Comparison of ENCODE assay signal across 27 cellular contexts in the genomic region with DNA sequence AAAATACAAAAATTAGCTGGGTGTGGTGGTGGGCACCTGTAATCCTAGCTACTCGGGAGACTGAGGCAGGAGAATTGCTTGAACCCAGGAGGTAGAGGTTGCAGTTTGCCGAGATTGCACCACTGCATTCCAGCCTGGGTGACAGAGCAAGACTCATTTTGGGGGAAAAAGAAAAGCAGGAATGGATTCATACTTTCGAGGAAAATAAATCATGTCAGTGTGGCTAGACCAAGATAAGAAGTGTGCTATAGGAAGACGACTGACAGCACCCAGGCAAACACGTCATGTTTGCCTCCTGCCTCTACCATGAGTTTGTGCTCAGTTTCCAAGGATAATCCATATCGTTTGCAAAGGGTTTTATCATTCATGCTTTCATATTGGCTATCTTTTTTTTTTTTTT.
"Had no signal": no experiment of that assay in that cellular context is flagged by ENCODE, and none has a peak within 500 bp of the region (broad histone marks: within the 10 kb centered on the region; RNA-seq: fewer than 3 reads in every experiment).

No MANE protein-coding gene starts in this region.

- DNase-seq: stimulated activated CD4-positive, alpha-beta T cell treated with anti-CD3 and anti-CD28 coated beads, Interleukin-2, amount 100 ng/mL, for 48 hours; stimulated activated CD4-positive, alpha-beta T cell treated with anti-CD3 and anti-CD28 coated beads, Interleukin-4, amount 100 ng/mL, for 1 hour; stimulated activated CD4-positive, alpha-beta T cell treated with anti-CD3 and anti-CD28 coated beads, Interleukin-4, amount 100 ng/mL, for 24 hours; stimulated activated CD4-positive, alpha-beta T cell treated with anti-CD3 and anti-CD28 coated beads, Interleukin-4, amount 100 ng/mL, for 4 hours; stimulated activated CD8-positive, alpha-beta memory T cell treated with anti-CD3 and anti-CD28 coated beads, Interleukin-4, amount 100 ng/mL, for 48 hours; stimulated activated naive B cell treated with anti-CD40 and anti-IgM and Interleukin-4, amounts not matched to agents 10 μg/mL and 1 μg/mL and 100 μg/mL, for 72 hours; stimulated activated naive CD4-positive, alpha-beta T cell; stimulated activated naive CD4-positive, alpha-beta T cell treated with Interleukin-2 at 50 U/mL for 16 hours; stimulated activated naive CD8-positive, alpha-beta T cell treated with anti-CD3 and anti-CD28 coated beads, Interleukin-15, amount 100 ng/mL, for 72 hours; stimulated activated naive CD8-positive, alpha-beta T cell treated with anti-CD3 and anti-CD28 coated beads, Interleukin-15, Interleukin-2, amounts not matched to agents 100 U/mL and 50 U/mL, for 24 hours; stomach; substantia nigra; testis; thyroid gland; transverse colon; trophoblast cell; upper lobe of left lung; upper lobe of right lung; uterus had no signal

- ATAC-seq: stimulated activated effector memory CD8-positive, alpha-beta T cell treated with anti-CD3 and anti-CD28 coated beads, Interleukin-12 subunit alpha, Interleukin-12 subunit beta, amount 100 ng/mL, for 72 hours; stimulated activated memory B cell treated with anti-CD40 and anti-IgM and Interleukin-4, amounts not matched to agents 10 μg/mL and 1 μg/mL and 100 μg/mL, for 72 hours; stimulated activated naive B cell treated with anti-CD40 and anti-IgM and Interleukin-4, amounts not matched to agents 10 μg/mL and 1 μg/mL and 100 μg/mL, for 72 hours; stimulated activated naive CD8-positive, alpha-beta T cell treated with anti-CD3 and anti-CD28 coated beads, Interleukin-15, amount 100 ng/mL, for 72 hours; stimulated activated naive CD8-positive, alpha-beta T cell treated with anti-CD3 and anti-CD28 coated beads, Interleukin-15, Interleukin-2, amounts not matched to agents 100 U/mL and 50 U/mL, for 24 hours; upper lobe of right lung had no signal

- H3K4me3 ChIP-seq: stomach, suprapubic skin, testis, thoracic aorta, thyroid gland, tibial artery, tibial nerve, transverse colon, upper lobe of left lung, upper lobe of right lung, uterus, vagina had no signal

- H3K9me3 ChIP-seq: stomach, suprapubic skin, testis, thoracic aorta, thyroid gland, tibial nerve, upper lobe of left lung, upper lobe of right lung, uterus, vagina had no signal

- H3K4me1 ChIP-seq: suprapubic skin, testis, thyroid gland, tibial artery, tibial nerve, transverse colon, upper lobe of left lung, upper lobe of right lung, uterus, vagina had no signal

- H3K27me3 ChIP-seq: stomach, suprapubic skin, testis, thyroid gland, tibial nerve, transverse colon, upper lobe of left lung, upper lobe of right lung, uterus, vagina had no signal

- H3K27ac ChIP-seq: stomach, suprapubic skin, testis, thoracic aorta, thyroid gland, tibial artery, tibial nerve, transverse colon, upper lobe of left lung, uterus, vagina had no signal

- FAIRE-seq: urothelium cell line had no signal

- H3K36me3 ChIP-seq: stomach, suprapubic skin, thoracic aorta, thyroid gland, tibial artery, tibial nerve, transverse colon, upper lobe of left lung, upper lobe of right lung, uterus, vagina had no signal
